8 cellular contexts compared by ENCODE assay signal in the genomic region with DNA sequence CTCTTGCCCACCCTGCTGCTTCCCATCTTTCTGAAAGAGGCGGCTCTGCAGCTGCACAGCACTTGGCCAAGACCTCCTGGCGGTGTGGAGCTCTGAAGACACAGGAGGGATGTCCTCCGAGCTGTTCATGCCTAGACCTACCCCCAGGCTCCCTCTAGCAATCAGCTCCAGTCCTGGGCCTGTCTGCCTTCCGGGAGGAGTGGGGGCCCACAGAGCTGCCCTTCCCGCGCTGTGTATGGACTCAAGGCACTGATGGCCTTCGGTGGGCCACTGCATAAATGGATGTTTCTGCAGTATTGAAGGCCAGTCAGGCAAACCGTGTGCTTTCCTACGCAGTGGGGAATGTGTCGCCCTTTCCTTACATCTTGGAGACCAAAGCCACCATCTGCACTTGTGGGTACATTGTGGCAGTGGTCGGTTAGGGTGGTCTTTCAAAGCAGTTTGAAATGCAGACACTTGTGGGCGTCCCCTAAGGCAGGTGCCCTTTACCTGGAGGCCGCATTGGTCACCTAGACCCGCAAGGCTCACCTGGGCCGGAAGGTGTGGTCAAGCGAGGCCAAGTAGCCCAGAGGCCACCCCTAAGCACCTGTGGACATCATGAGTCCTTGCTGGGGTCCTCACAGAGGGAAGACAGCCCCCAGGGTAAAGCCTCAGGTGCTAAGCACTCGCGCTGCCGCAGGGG. TPM values are rescaled to one million over a fixed set of nuclear protein-coding genes. Genes with fewer than 3 reads are reported as not detected.
DNase-seq lines count a peak whose midpoint lies in the region; ATAC-seq and TF ChIP-seq lines count a peak whose summit lies in the region.

No MANE protein-coding gene starts in this region.

- no peak for DNase-seq in GM12865 (ENCODE audit: low read depth)
- DNase-seq in Panc1 (ENCODE audit: low read depth, low spot score) = no peak
- no peak for DNase-seq in fibroblast of lung (ENCODE audit: low read depth in 2 of 2)
- DNase-seq in psoas muscle = peak in 1 of 2 donors; percentile 24
- no peak for DNase-seq in NCI-H2171 treated with DMSO at 0.1 percent for 48 hours (lab: John Stamatoyannopoulos, UW)
- no peak for DNase-seq in stimulated activated CD4-positive, alpha-beta T cell treated with anti-CD3 and anti-CD28 coated beads, Interleukin-15, amount 100 ng/mL, for 24 hours
- DNase-seq in NK-92 treated with Interleukin-12 subunit alpha and Interleukin-12 subunit beta, amount 100 ng/mL, for 24 hours (lab: John Stamatoyannopoulos, UW) = no peak

- 65 to 69% (median 68%) methylated on average over 19 of the region's 19 CpGs for WGBS in psoas muscle, 3 donors

- H3K4me3 ChIP-seq in GM12865 (ENCODE audit: low read depth, low read length) = peak overlapping the region; percentile 50
- peak overlapping the region; percentile 42 to 62 for H3K4me3 ChIP-seq in Panc1 (ENCODE audit: low read depth in 2 of 2, low read length in 2 of 2)
- H3K4me3 ChIP-seq in fibroblast of lung (replicated peaks in 1 of 4; ENCODE audit: control extremely low read depth in 1 of 4, insufficient read depth in 1 of 4, low read depth in 3 of 4, low read length in 4 of 4) = peak overlapping the region; percentile 64 to 70 (median 68)
- H3K4me3 ChIP-seq in psoas muscle = peak overlapping the region; percentile 79

- ATAC-seq in Panc1 (no peak), psoas muscle (no peak), GM21367 (IDR thresholded peaks at IDR 0.05; ENCODE audit: unreplicated experiment) (no peak)

- H3K36me3 ChIP-seq in Panc1 (ENCODE audit: control insufficient read depth, insufficient read depth, low read length) (no peaks in the 10 kb centered on the region), fibroblast of lung (ENCODE audit: control insufficient read depth, insufficient read depth, low read length) (no peaks in the 10 kb centered on the region), psoas muscle (ENCODE audit: insufficient read depth in 1 of 2, low read depth in 1 of 2) (no peaks in the 10 kb centered on the region)

- H3K4me1 ChIP-seq in Panc1 (ENCODE audit: control insufficient read depth, insufficient read depth, low read length) (peaks cover 12% of the 10 kb centered on the region), fibroblast of lung (ENCODE audit: control insufficient read depth, extremely low read depth, insufficient read depth, low read length) (peaks cover 8% of the 10 kb centered on the region), psoas muscle (peaks cover 26% of the 10 kb centered on the region)

- H3K9ac ChIP-seq in fibroblast of lung (ENCODE audit: insufficient read depth, low read length) = peak overlapping the region; percentile 90

- CTCF ChIA-PET in Panc1 (lab: Charles Lee) = interaction anchor here (0.5 to 0.6 kb wide), 2 partner anchors 28 to 672 kb away, joined by 3 to 5 read pairs; no protein-coding TSS in a partner anchor

- POLR2A ChIA-PET in Panc1 (lab: Charles Lee) = interaction anchor here (0.6 to 0.8 kb wide), 6 partner anchors 8 to 925 kb away, joined by 3 to 11 read pairs (median 6); no protein-coding TSS in a partner anchor

- peak overlapping the region; percentile 94 for H2AFZ ChIP-seq in fibroblast of lung (ENCODE audit: low read length)

- BruUV-seq in Panc1 (replicated peaks; lab: Mats Ljungman, UMichigan) = no TSS peak

- intact Hi-C loops in Panc1 (cut with micrococcal nuclease; ENCODE audit: unreplicated experiment) = no loop called here
- intact Hi-C loops in psoas muscle (cut with DNase I) = loop anchor here in 1 of 2 donors (5.0 to 10.0 kb wide), 5 partner anchors 36 to 1361 kb away; a partner anchor contains a TSS

- peaks cover 29% of the 10 kb centered on the region for H3K79me2 ChIP-seq in fibroblast of lung (ENCODE audit: control insufficient read depth, insufficient read depth, low read length)

- H3K27me3 ChIP-seq in Panc1 (ENCODE audit: control insufficient read depth, insufficient read depth, low read length) (no peaks in the 10 kb centered on the region), fibroblast of lung (ENCODE audit: control insufficient read depth, insufficient read depth, low read length) (no peaks in the 10 kb centered on the region), psoas muscle (ENCODE audit: insufficient read depth in 3 of 3, low read length in 2 of 3) (no peaks in the 10 kb centered on the region)

- H3K27ac ChIP-seq in Panc1 (ENCODE audit: low read length) (peak overlapping the region; percentile 89), fibroblast of lung (ENCODE audit: insufficient read depth, low read length) (peak overlapping the region; percentile 92), psoas muscle (peak overlapping the region; percentile 96)

- H3K4me2 ChIP-seq in fibroblast of lung (ENCODE audit: extremely low read depth, insufficient read depth, low read length) = peak overlapping the region; percentile 97

- no peaks in the 10 kb centered on the region for H4K20me1 ChIP-seq in fibroblast of lung (ENCODE audit: control insufficient read depth, extremely low read depth, insufficient read depth, low read length)

- in situ Hi-C loops in Panc1 (cut with HindIII; ENCODE audit: low pct_unique_long_range_greater_than_20kb, low sequenced_read_pairs) = no loop called here

- TF ChIP-seq CTCF in GM12865 (IDR thresholded peaks at IDR 0.05; ENCODE audit: insufficient read depth, low read depth, low read length, missing control alignments) (no peak), Panc1 (IDR thresholded peaks at IDR 0.05) (no peak), fibroblast of lung (conservative IDR thresholded peaks at IDR 0.05 in 1 of 2, IDR thresholded peaks at IDR 0.05 in 1 of 2; ENCODE audit: low read depth in 1 of 2, low read length in 2 of 2) (no peak), psoas muscle (IDR thresholded peaks at IDR 0.05) (no peak)

- H3K9me3 ChIP-seq in Panc1 (ENCODE audit: control insufficient read depth, insufficient read depth, low read depth, low read length) (no peaks in the 10 kb centered on the region), fibroblast of lung (ENCODE audit: control insufficient read depth, insufficient read depth, low read depth, low read length) (no peaks in the 10 kb centered on the region), psoas muscle (no peaks in the 10 kb centered on the region)

RNA-seq across cellular contexts. Expression of a gene that starts 0.9 kb away (rescaled TPM):
- total RNA-seq in Panc1 (2021; ENCODE audit: unreplicated experiment) (16.5 TPM), fibroblast of lung (8.5 and 12.2 TPM in 2 replicates), psoas muscle (10 to 100 TPM; 12.1 to 14.7 (median 13.2) TPM)
- 10.7 TPM for polyA plus RNA-seq in Panc1 (2012; ENCODE audit: insufficient read length)
- polyA plus RNA-seq in fibroblast of lung (43.8 and 67.5 TPM in 2 replicates), psoas muscle (1 to 10 TPM; 6.0 to 9.7 (median 6.1) TPM)
- polyA plus RNA-seq in fibroblast of lung (2012) = 19.9 and 22.8 TPM in 2 replicates
- polyA minus RNA-seq in fibroblast of lung (ENCODE audit: low replicate concordance) = 15.0 and 23.7 TPM in 2 replicates

RNA-seq across cellular contexts. Expression of a gene that starts 48.0 kb away (rescaled TPM):
- 0.05 TPM for total RNA-seq in Panc1 (2021; ENCODE audit: unreplicated experiment)
- polyA plus RNA-seq in Panc1 (2012; ENCODE audit: insufficient read length) = 0.13 TPM
- not detected in 2 replicates for total RNA-seq in fibroblast of lung
- 0.06 TPM in 1 of 2 replicates, not detected in the other for polyA plus RNA-seq in fibroblast of lung
- polyA plus RNA-seq in fibroblast of lung (2012) = 0.06 TPM in 1 of 2 replicates, not detected in the other
- polyA minus RNA-seq in fibroblast of lung (ENCODE audit: low replicate concordance) = not detected in 2 replicates
- not detected for total RNA-seq in psoas muscle
- polyA plus RNA-seq in psoas muscle = under 1 TPM in 2 of 3 donors, not detected in 1; 0.03 to 0.04 TPM
